Comparison of ENCODE assay signal across 33 cellular contexts in the genomic region with DNA sequence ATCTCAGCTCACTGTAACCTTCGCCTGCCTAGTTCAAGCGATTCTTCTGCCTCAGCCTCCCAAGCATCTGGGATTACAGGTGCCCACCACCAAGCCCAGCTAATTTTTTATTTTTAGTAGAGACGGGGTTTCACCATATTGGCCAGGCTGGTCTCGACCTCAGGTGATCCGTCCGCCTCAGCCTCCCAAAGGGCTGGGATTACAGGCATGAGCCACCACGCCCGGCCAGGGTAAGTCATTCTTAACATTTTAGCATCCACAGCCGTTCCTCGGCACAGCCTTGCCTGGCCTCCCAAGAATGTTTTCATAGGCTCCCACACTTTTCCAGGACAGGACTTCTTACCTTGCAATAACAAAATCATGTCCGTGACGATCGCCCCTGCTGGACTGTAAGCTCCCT. TPM values are rescaled to one million over a fixed set of nuclear protein-coding genes. Genes with fewer than 3 reads are reported as not detected.
"Had no signal": no experiment of that assay in that cellular context is flagged by ENCODE, and none has a peak within 500 bp of the region (broad histone marks: within the 10 kb centered on the region; RNA-seq: fewer than 3 reads in every experiment).

No MANE protein-coding gene starts in this region.

- ATAC-seq: activated CD4-positive, alpha-beta T cell treated with anti-CD3 and anti-CD28 coated beads for 36 hours; activated CD8-positive, alpha-beta memory T cell treated with anti-CD3 and anti-CD28 coated beads, Interleukin-2, amount 10 ng/mL, durations not matched to agents 7 days and 5 days; activated CD8-positive, alpha-beta T cell treated with anti-CD3 and anti-CD28 coated beads, Interleukin-2, amount 10 ng/mL, durations not matched to agents 7 days and 5 days; activated naive CD8-positive, alpha-beta T cell treated with anti-CD3 and anti-CD28 coated beads, Interleukin-2, amount 50 U/mL, for 24 hours; activated T-cell treated with anti-CD3 and anti-CD28 coated beads, Interleukin-2, amount 50 U/mL, for 72 hours; esophagus mucosa; SK-N-SH treated with all-trans-retinoic acid at 6 μM for 48 hours had no signal

- H3K36me3 ChIP-seq: adrenal gland, ascending aorta, breast epithelium, cardiac muscle cell had no signal

- H3K27ac Mint-ChIP-seq: activated CD4-positive, alpha-beta memory T cell treated with anti-CD3 and anti-CD28 coated beads for 36 hours; activated CD4-positive, alpha-beta T cell treated with anti-CD3 and anti-CD28 coated beads for 36 hours; activated CD4-positive, alpha-beta T cell treated with anti-CD3 and anti-CD28 coated beads, Interleukin-2, amount 10 ng/mL, durations not matched to agents 24 days and 14 days; activated CD8-positive, alpha-beta memory T cell treated with anti-CD3 and anti-CD28 coated beads, Interleukin-2, amount 10 ng/mL, durations not matched to agents 7 days and 5 days; activated CD8-positive, alpha-beta T cell treated with anti-CD3 and anti-CD28 coated beads, Interleukin-2, amount 10 ng/mL, durations not matched to agents 7 days and 5 days; activated naive CD8-positive, alpha-beta T cell treated with anti-CD3 and anti-CD28 coated beads for 36 hours; activated naive CD8-positive, alpha-beta T cell treated with anti-CD3 and anti-CD28 coated beads, Interleukin-2, amount 50 U/mL, for 24 hours; activated T-cell treated with anti-CD3 and anti-CD28 coated beads, Interleukin-2, amount 50 U/mL, for 24 hours; activated T-cell treated with anti-CD3 and anti-CD28 coated beads, Interleukin-2, amount 50 U/mL, for 72 hours; endodermal cell had no signal

- DNase-seq: activated CD4-positive, alpha-beta memory T cell treated with anti-CD3 and anti-CD28 coated beads for 36 hours; activated CD4-positive, alpha-beta T cell treated with anti-CD3 and anti-CD28 coated beads for 36 hours; activated CD4-positive, alpha-beta T cell treated with anti-CD3 and anti-CD28 coated beads, Interleukin-2, amount 10 ng/mL, durations not matched to agents 24 days and 14 days; activated CD4-positive, CD25-positive, alpha-beta regulatory T cell; activated CD4-positive, CD25-positive, alpha-beta regulatory T cell treated with anti-CD3 and anti-CD28 coated beads, Interleukin-2, amount 50 U/mL, for 72 hours; activated CD8-positive, alpha-beta memory T cell treated with anti-CD3 and anti-CD28 coated beads, Interleukin-2, amount 10 ng/mL, durations not matched to agents 7 days and 5 days; activated CD8-positive, alpha-beta memory T cell treated with anti-CD3 and anti-CD28 coated beads, Interleukin-2, amount 50 U/mL, for 48 hours; activated CD8-positive, alpha-beta T cell treated with anti-CD3 and anti-CD28 coated beads, Interleukin-2, amount 10 ng/mL, durations not matched to agents 7 days and 5 days; activated gamma-delta T cell; activated naive CD4-positive, alpha-beta T cell; activated naive CD4-positive, alpha-beta T cell treated with anti-CD3 and anti-CD28 coated beads, Interleukin-2, amount 10 ng/mL, durations not matched to agents 7 days and 5 days; activated naive CD8-positive, alpha-beta T cell treated with anti-CD3 and anti-CD28 coated beads for 36 hours; activated naive CD8-positive, alpha-beta T cell treated with anti-CD3 and anti-CD28 coated beads, Interleukin-2, amount 50 U/mL, for 24 hours; activated T-cell treated with anti-CD3 and anti-CD28 coated beads for 4 hours; activated T-cell treated with anti-CD3 and anti-CD28 coated beads, Interleukin-2, amount 50 U/mL, for 24 hours; activated T-cell treated with anti-CD3 and anti-CD28 coated beads, Interleukin-2, amount 50 U/mL, for 72 hours; adrenal gland; central memory CD4-positive, alpha-beta T cell; effector memory CD4-positive, alpha-beta T cell; endodermal cell; foreskin fibroblast; T-helper 1 cell; T-helper 2 cell had no signal

- H3K27ac ChIP-seq: adrenal gland, ascending aorta, breast epithelium, coronary artery had no signal

- H3K4me1 ChIP-seq: adrenal gland, ascending aorta had no signal

- H3K27me3 ChIP-seq: adrenal gland, ascending aorta, breast epithelium, cardiac muscle cell had no signal

- H3K36me3 Mint-ChIP-seq: activated CD4-positive, alpha-beta memory T cell treated with anti-CD3 and anti-CD28 coated beads for 36 hours; activated CD8-positive, alpha-beta memory T cell treated with anti-CD3 and anti-CD28 coated beads, Interleukin-2, amount 10 ng/mL, durations not matched to agents 7 days and 5 days; activated naive CD8-positive, alpha-beta T cell treated with anti-CD3 and anti-CD28 coated beads for 36 hours; brain had no signal

- H3K4me1 Mint-ChIP-seq: activated CD8-positive, alpha-beta memory T cell treated with anti-CD3 and anti-CD28 coated beads, Interleukin-2, amount 10 ng/mL, durations not matched to agents 7 days and 5 days had no signal

- H3K9me3 Mint-ChIP-seq: activated CD4-positive, alpha-beta memory T cell treated with anti-CD3 and anti-CD28 coated beads for 36 hours; activated CD4-positive, alpha-beta T cell treated with anti-CD3 and anti-CD28 coated beads, Interleukin-2, amount 10 ng/mL, durations not matched to agents 24 days and 14 days; activated naive CD4-positive, alpha-beta T cell treated with anti-CD3 and anti-CD28 coated beads, Interleukin-2, amount 10 ng/mL, durations not matched to agents 7 days and 5 days; activated naive CD8-positive, alpha-beta T cell treated with anti-CD3 and anti-CD28 coated beads for 36 hours; activated naive CD8-positive, alpha-beta T cell treated with anti-CD3 and anti-CD28 coated beads, Interleukin-2, amount 50 U/mL, for 24 hours; activated T-cell treated with anti-CD3 and anti-CD28 coated beads, Interleukin-2, amount 50 U/mL, for 24 hours; activated T-cell treated with anti-CD3 and anti-CD28 coated beads, Interleukin-2, amount 50 U/mL, for 72 hours; brain; dendritic cell treated with granulocyte-macrophage colony-stimulating factor and Interleukin-4, amounts not matched to agents 40 ng/mL and 50 ng/mL, for 4 days; endodermal cell had no signal

- H3K4me3 ChIP-seq: adrenal gland, ascending aorta, breast epithelium, cardiac muscle cell, coronary artery, dorsolateral prefrontal cortex had no signal

- H3K4me3 Mint-ChIP-seq: activated CD4-positive, alpha-beta memory T cell treated with anti-CD3 and anti-CD28 coated beads for 36 hours; activated CD4-positive, alpha-beta T cell treated with anti-CD3 and anti-CD28 coated beads for 36 hours; activated CD4-positive, alpha-beta T cell treated with anti-CD3 and anti-CD28 coated beads, Interleukin-2, amount 10 ng/mL, durations not matched to agents 24 days and 14 days; activated CD8-positive, alpha-beta memory T cell treated with anti-CD3 and anti-CD28 coated beads, Interleukin-2, amount 10 ng/mL, durations not matched to agents 7 days and 5 days; activated CD8-positive, alpha-beta T cell treated with anti-CD3 and anti-CD28 coated beads, Interleukin-2, amount 10 ng/mL, durations not matched to agents 7 days and 5 days; activated naive CD4-positive, alpha-beta T cell treated with anti-CD3 and anti-CD28 coated beads, Interleukin-2, amount 10 ng/mL, durations not matched to agents 7 days and 5 days; activated naive CD8-positive, alpha-beta T cell treated with anti-CD3 and anti-CD28 coated beads for 36 hours; activated naive CD8-positive, alpha-beta T cell treated with anti-CD3 and anti-CD28 coated beads, Interleukin-2, amount 50 U/mL, for 24 hours; activated T-cell treated with anti-CD3 and anti-CD28 coated beads, Interleukin-2, amount 50 U/mL, for 24 hours; activated T-cell treated with anti-CD3 and anti-CD28 coated beads, Interleukin-2, amount 50 U/mL, for 72 hours; dendritic cell treated with granulocyte-macrophage colony-stimulating factor and Interleukin-4, amounts not matched to agents 40 ng/mL and 50 ng/mL, for 4 days; endodermal cell had no signal

RNA-seq across cellular contexts. Expression of a gene that starts 8.7 kb away (rescaled TPM):
- total RNA-seq: activated CD4-positive, alpha-beta T cell treated with anti-CD3 and anti-CD28 coated beads for 36 hours; activated CD8-positive, alpha-beta memory T cell treated with anti-CD3 and anti-CD28 coated beads for 36 hours; activated CD8-positive, alpha-beta memory T cell treated with anti-CD3 and anti-CD28 coated beads, Interleukin-2, amount 10 ng/mL, durations not matched to agents 7 days and 5 days had no signal
